In genomic region chr14:43647302-43647701, GRCh38 we compare ENCODE assay signal across 23 cellular contexts.
DNase-seq lines count a peak whose midpoint lies in the region; TF ChIP-seq lines count a peak whose summit lies in the region.
"Had no signal": no experiment of that assay in that cellular context is flagged by ENCODE, and none has a peak within 500 bp of the region (broad histone marks: within the 10 kb centered on the region; RNA-seq: fewer than 3 reads in every experiment).

No MANE protein-coding gene starts in this region.

- no peaks in the 10 kb centered on the region for H3K79me2 ChIP-seq in MM.1S (ENCODE audit: low read length)

- peaks cover 2% of the 10 kb centered on the region for H3K36me3 Mint-ChIP-seq in progenitor cell of endocrine pancreas (ENCODE audit: insufficient read depth)
- H3K36me3 Mint-ChIP-seq: activated naive CD4-positive, alpha-beta T cell treated with anti-CD3 and anti-CD28 coated beads, Interleukin-2, amount 10 ng/mL, durations not matched to agents 7 days and 5 days; CD4-positive, alpha-beta memory T cell; T-cell had no signal

- no peak overlapping the region for H2AFZ ChIP-seq in MM.1S (ENCODE audit: low read length)

- no peaks in the 10 kb centered on the region for H4K20me1 ChIP-seq in MM.1S (ENCODE audit: insufficient read depth, low read length)

- H3K4me2 ChIP-seq in MM.1S (ENCODE audit: low read depth, low read length): no peak overlapping the region
- H3K4me2 ChIP-seq: smooth muscle cell had no signal

- H3K36me3 ChIP-seq in MM.1S (replicated peaks; ENCODE audit: insufficient read depth, low read length): no peaks in the 10 kb centered on the region
- H3K36me3 ChIP-seq: esophagus squamous epithelium had no signal

- H3K9ac ChIP-seq in MM.1S (ENCODE audit: low read length): no peak overlapping the region

- DNase-seq in NCI-H748 (lab: John Stamatoyannopoulos, UW; ENCODE audit: unreplicated experiment): peak; percentile 8
- no peak for DNase-seq in NCI-H748 treated with DMSO at 0.1 percent for 48 hours (lab: John Stamatoyannopoulos, UW)
- peak; percentile 27 for DNase-seq in NB4 (ENCODE audit: low read depth)
- DNase-seq in coronary artery (ENCODE audit: low spot score): peak; percentile 47
- no peak for DNase-seq in progenitor cell of endocrine pancreas (ENCODE audit: low spot score, unreplicated experiment)
- no peak for DNase-seq in MM.1S
- DNase-seq in AG20443 (ENCODE audit: low spot score): no peak
- no peak for DNase-seq in activated CD4-positive, alpha-beta T cell treated with anti-CD3 and anti-CD28 coated beads, Interleukin-2, amount 50 U/mL, for 48 hours
- DNase-seq: activated CD4-positive, alpha-beta T cell treated with anti-CD3 and anti-CD28 coated beads, Interleukin-2, amount 50 U/mL, for 4 hours; activated naive CD4-positive, alpha-beta T cell treated with anti-CD3 and anti-CD28 coated beads, Interleukin-2, amount 10 ng/mL, durations not matched to agents 7 days and 5 days; activated T-cell treated with anti-CD3 and anti-CD28 coated beads, Interleukin-2, amount 50 U/mL, for 24 hours; aorta; CD4-positive, alpha-beta memory T cell; DMS79 treated with DMSO at 0.1 percent for 48 hours; effector CD8-positive, alpha-beta T cell; esophagus squamous epithelium; glutamatergic neuron; NCI-H1436 treated with DMSO at 0.1 percent for 48 hours; NCI-H226; Right ventricle myocardium superior; stimulated activated CD4-positive, alpha-beta T cell treated with anti-CD3 and anti-CD28 coated beads, Interleukin-4, amount 100 ng/mL, for 24 hours; T-cell had no signal

- H3K4me3 ChIP-seq in NB4 (ENCODE audit: low read depth, low read length) (no peak overlapping the region), coronary artery (no peak overlapping the region), MM.1S (ENCODE audit: low read length) (no peak overlapping the region)
- H3K4me3 ChIP-seq: esophagus squamous epithelium, smooth muscle cell had no signal

- H3K27ac ChIP-seq in coronary artery (no peak overlapping the region), MM.1S (ENCODE audit: low read length) (no peak overlapping the region)
- H3K27ac ChIP-seq: esophagus squamous epithelium had no signal

- H3K4me1 ChIP-seq in MM.1S (ENCODE audit: low read length): no peaks in the 10 kb centered on the region
- H3K4me1 ChIP-seq: esophagus squamous epithelium had no signal

- H3K9me3 ChIP-seq in MM.1S (replicated peaks; ENCODE audit: insufficient read depth, low read length): no peaks in the 10 kb centered on the region
- H3K9me3 ChIP-seq: esophagus squamous epithelium had no signal

- H3K27me3 ChIP-seq in MM.1S (replicated peaks; ENCODE audit: insufficient read depth, low read length): no peaks in the 10 kb centered on the region
- H3K27me3 ChIP-seq: esophagus squamous epithelium had no signal

- no peak for TF ChIP-seq POLR2A in NB4 (IDR thresholded peaks at IDR 0.05; ENCODE audit: extremely low read depth, insufficient read length)

- TF ChIP-seq CTCF in NB4 (IDR thresholded peaks at IDR 0.05; ENCODE audit: low read depth, low read length): no peak
- no peak for TF ChIP-seq CTCF in coronary artery (IDR thresholded peaks at IDR 0.05)
- TF ChIP-seq CTCF in progenitor cell of endocrine pancreas (IDR thresholded peaks at IDR 0.05; ENCODE audit: unreplicated experiment): peak; percentile 12
- no peak for TF ChIP-seq CTCF in MM.1S (IDR thresholded peaks at IDR 0.05; ENCODE audit: low read length)

- peaks cover 3% of the 10 kb centered on the region for H3K4me1 Mint-ChIP-seq in progenitor cell of endocrine pancreas (ENCODE audit: low read depth)
- H3K4me1 Mint-ChIP-seq: activated naive CD4-positive, alpha-beta T cell treated with anti-CD3 and anti-CD28 coated beads, Interleukin-2, amount 10 ng/mL, durations not matched to agents 7 days and 5 days; CD4-positive, alpha-beta memory T cell; T-cell had no signal

- no peaks in the 10 kb centered on the region for H3F3A ChIP-seq in MM.1S (ENCODE audit: insufficient read depth, low read length)

- H3K9me2 ChIP-seq in MM.1S (replicated peaks; ENCODE audit: insufficient read depth, low read length): no peaks in the 10 kb centered on the region

- peaks cover 15% of the 10 kb centered on the region for H3K9me3 Mint-ChIP-seq in progenitor cell of endocrine pancreas (ENCODE audit: low read depth)

- no peaks in the 10 kb centered on the region for H3K27me3 Mint-ChIP-seq in progenitor cell of endocrine pancreas
- H3K27me3 Mint-ChIP-seq: activated naive CD4-positive, alpha-beta T cell treated with anti-CD3 and anti-CD28 coated beads, Interleukin-2, amount 10 ng/mL, durations not matched to agents 7 days and 5 days; activated T-cell treated with anti-CD3 and anti-CD28 coated beads, Interleukin-2, amount 50 U/mL, for 24 hours; CD4-positive, alpha-beta memory T cell; T-cell had no signal

- H3K27ac Mint-ChIP-seq in progenitor cell of endocrine pancreas: no peak overlapping the region
- H3K27ac Mint-ChIP-seq: activated naive CD4-positive, alpha-beta T cell treated with anti-CD3 and anti-CD28 coated beads, Interleukin-2, amount 10 ng/mL, durations not matched to agents 7 days and 5 days; activated T-cell treated with anti-CD3 and anti-CD28 coated beads, Interleukin-2, amount 50 U/mL, for 24 hours; CD4-positive, alpha-beta memory T cell; T-cell had no signal

- no peak overlapping the region for H3K4me3 Mint-ChIP-seq in progenitor cell of endocrine pancreas (ENCODE audit: low read depth)
- H3K4me3 Mint-ChIP-seq: activated naive CD4-positive, alpha-beta T cell treated with anti-CD3 and anti-CD28 coated beads, Interleukin-2, amount 10 ng/mL, durations not matched to agents 7 days and 5 days; activated T-cell treated with anti-CD3 and anti-CD28 coated beads, Interleukin-2, amount 50 U/mL, for 24 hours; CD4-positive, alpha-beta memory T cell; T-cell had no signal

Comparison
In these comparisons a context has a peak if more than half of its experiments do, and no peak if none do; other contexts are left out.
1. DNase-seq: peak in NCI-H748 (single experiment), NB4 (single experiment) and coronary artery (single experiment); none in NCI-H748 treated with DMSO at 0.1 percent for 48 hours (single experiment), progenitor cell of endocrine pancreas (single experiment), MM.1S (single experiment), AG20443 (single experiment) and activated CD4-positive, alpha-beta T cell treated with anti-CD3 and anti-CD28 coated beads, Interleukin-2, amount 50 U/mL, for 48 hours (0 of 2).